In genomic region chr7:111363099-111363498, GRCh38 we compare ENCODE assay signal across 27 cellular contexts.
DNase-seq lines count a peak whose midpoint lies in the region; ATAC-seq and TF ChIP-seq lines count a peak whose summit lies in the region.
"Had no signal": no experiment of that assay in that cellular context is flagged by ENCODE, and none has a peak within 500 bp of the region (broad histone marks: within the 10 kb centered on the region; RNA-seq: fewer than 3 reads in every experiment).

No MANE protein-coding gene starts in this region.

- CTCF ChIA-PET in WTC11 (lab: Charles Lee): no interaction called here

- peaks cover 15% of the 10 kb centered on the region for H3K4me1 Mint-ChIP-seq in WTC11

- TF ChIP-seq POLR2A in upper lobe of left lung (IDR thresholded peaks at IDR 0.05): no peak

- peak overlapping the region; percentile 79 for H3K9ac ChIP-seq in adipocyte (ENCODE audit: low read length)
- H3K9ac ChIP-seq: KMS-11 had no signal

- POLR2A ChIA-PET in WTC11 (lab: Charles Lee): no interaction called here

- 71 to 78% methylated on average over 1 of the region's 1 CpG for WGBS in upper lobe of left lung, 2 donors

- H3K27ac ChIP-seq in dorsolateral prefrontal cortex (no peak overlapping the region), upper lobe of left lung (no peak overlapping the region)
- H3K27ac ChIP-seq: KMS-11, psoas muscle, thyroid gland had no signal

- no peaks in the 10 kb centered on the region for H3K27me3 Mint-ChIP-seq in WTC11 (ENCODE audit: low read depth)
- H3K27me3 Mint-ChIP-seq: activated naive CD8-positive, alpha-beta T cell treated with anti-CD3 and anti-CD28 coated beads, Interleukin-2, amount 50 U/mL, for 24 hours; memory B cell had no signal

- ATAC-seq in WTC11 (no peak), upper lobe of left lung (ENCODE audit: low FRiP score in 2 of 2) (no peak), GM19351 (IDR thresholded peaks at IDR 0.05; ENCODE audit: unreplicated experiment) (no peak)
- ATAC-seq: activated CD4-positive, CD25-positive, alpha-beta regulatory T cell treated with anti-CD3 and anti-CD28 coated beads, Interleukin-2, amount 50 U/mL, for 24 hours; activated naive CD8-positive, alpha-beta T cell treated with anti-CD3 and anti-CD28 coated beads, Interleukin-2, amount 50 U/mL, for 24 hours; CD8-positive, alpha-beta T cell; psoas muscle; stimulated activated effector memory CD8-positive, alpha-beta T cell treated with anti-CD3 and anti-CD28 coated beads, Interleukin-12 subunit alpha, Interleukin-12 subunit beta, amount 100 ng/mL, for 72 hours had no signal

- H3K4me3 Mint-ChIP-seq in WTC11: no peak overlapping the region
- H3K4me3 Mint-ChIP-seq: activated naive CD8-positive, alpha-beta T cell treated with anti-CD3 and anti-CD28 coated beads, Interleukin-2, amount 50 U/mL, for 24 hours; CD8-positive, alpha-beta T cell; memory B cell; stimulated activated effector memory CD8-positive, alpha-beta T cell treated with anti-CD3 and anti-CD28 coated beads, Interleukin-12 subunit alpha, Interleukin-12 subunit beta, amount 100 ng/mL, for 72 hours had no signal

- DNase-seq in A172 (ENCODE audit: low spot score): peak; percentile 4
- peak; percentile 76 for DNase-seq in HCEC 1CT
- peak; percentile 64 for DNase-seq in adipocyte (ENCODE audit: low read depth)
- peak; percentile 34 to 74 for DNase-seq in foreskin fibroblast
- DNase-seq in WTC11 (ENCODE audit: low spot score): no peak
- no peak for DNase-seq in dorsolateral prefrontal cortex
- DNase-seq in upper lobe of left lung: no peak
- DNase-seq: 8988T; activated naive CD8-positive, alpha-beta T cell treated with anti-CD3 and anti-CD28 coated beads, Interleukin-2, amount 50 U/mL, for 24 hours; caudate nucleus; CD8-positive, alpha-beta T cell; DMS79; effector memory CD4-positive, alpha-beta T cell; esophagus squamous epithelium; hippocampal formation; kidney glomerular epithelial cell; NCI-H1105; NCI-H526 treated with DMSO at 0.1 percent for 48 hours; psoas muscle; SIG-M5; stimulated activated CD4-positive, alpha-beta T cell treated with anti-CD3 and anti-CD28 coated beads, Interleukin-15, amount 100 ng/mL, for 24 hours; thyroid gland had no signal

- TF ChIP-seq CTCF in foreskin fibroblast (IDR thresholded peaks at IDR 0.05; ENCODE audit: low read depth, low read length): no peak
- TF ChIP-seq CTCF in WTC11 (IDR thresholded peaks at IDR 0.05): no peak
- no peak for TF ChIP-seq CTCF in dorsolateral prefrontal cortex (IDR thresholded peaks at IDR 0.05 in 54 of 56, conservative IDR thresholded peaks at IDR 0.05 in 2 of 56; ENCODE audit: low read depth in 1 of 56, partially characterized antibody in 56 of 56)
- TF ChIP-seq CTCF in upper lobe of left lung (IDR thresholded peaks at IDR 0.05): no peak

- H3K27me3 ChIP-seq in adipocyte (replicated peaks; ENCODE audit: control insufficient read depth, insufficient read depth, low read length) (no peaks in the 10 kb centered on the region), dorsolateral prefrontal cortex (no peaks in the 10 kb centered on the region), upper lobe of left lung (no peaks in the 10 kb centered on the region)
- H3K27me3 ChIP-seq: esophagus squamous epithelium, thyroid gland had no signal

- no peaks in the 10 kb centered on the region for H3K9me3 Mint-ChIP-seq in WTC11
- H3K9me3 Mint-ChIP-seq: activated naive CD8-positive, alpha-beta T cell treated with anti-CD3 and anti-CD28 coated beads, Interleukin-2, amount 50 U/mL, for 24 hours; CD8-positive, alpha-beta T cell; memory B cell; stimulated activated effector memory CD8-positive, alpha-beta T cell treated with anti-CD3 and anti-CD28 coated beads, Interleukin-12 subunit alpha, Interleukin-12 subunit beta, amount 100 ng/mL, for 72 hours had no signal

- H3K4me1 ChIP-seq in adipocyte (ENCODE audit: control insufficient read depth, insufficient read depth, low read length) (peaks cover 20% of the 10 kb centered on the region), upper lobe of left lung (no peaks in the 10 kb centered on the region)
- H3K4me1 ChIP-seq: psoas muscle had no signal

- intact Hi-C loops in dorsolateral prefrontal cortex (cut with DNase I): no loop called here

- H3K27ac Mint-ChIP-seq in WTC11: no peak overlapping the region
- H3K27ac Mint-ChIP-seq: activated naive CD8-positive, alpha-beta T cell treated with anti-CD3 and anti-CD28 coated beads, Interleukin-2, amount 50 U/mL, for 24 hours; CD8-positive, alpha-beta T cell; memory B cell; stimulated activated effector memory CD8-positive, alpha-beta T cell treated with anti-CD3 and anti-CD28 coated beads, Interleukin-12 subunit alpha, Interleukin-12 subunit beta, amount 100 ng/mL, for 72 hours had no signal

- no peak for TF ChIP-seq EP300 in upper lobe of left lung (IDR thresholded peaks at IDR 0.05)

- peak overlapping the region; percentile 61 for H3K4me3 ChIP-seq in adipocyte (ENCODE audit: low read length)
- H3K4me3 ChIP-seq in foreskin fibroblast (ENCODE audit: low read depth in 1 of 2, low read length in 2 of 2): no peak overlapping the region
- H3K4me3 ChIP-seq in dorsolateral prefrontal cortex: no peak overlapping the region
- H3K4me3 ChIP-seq in upper lobe of left lung: no peak overlapping the region
- H3K4me3 ChIP-seq: esophagus squamous epithelium, psoas muscle, thyroid gland had no signal

- H3K36me3 ChIP-seq in adipocyte (ENCODE audit: control insufficient read depth, insufficient read depth, low read length, severe bottlenecking): no peaks in the 10 kb centered on the region
- H3K36me3 ChIP-seq in upper lobe of left lung: no peaks in the 10 kb centered on the region
- H3K36me3 ChIP-seq: esophagus squamous epithelium, thyroid gland had no signal

- no peaks in the 10 kb centered on the region for H3K36me3 Mint-ChIP-seq in WTC11
- H3K36me3 Mint-ChIP-seq: memory B cell; stimulated activated effector memory CD8-positive, alpha-beta T cell treated with anti-CD3 and anti-CD28 coated beads, Interleukin-12 subunit alpha, Interleukin-12 subunit beta, amount 100 ng/mL, for 72 hours had no signal

- no peaks in the 10 kb centered on the region for H3K9me3 ChIP-seq in adipocyte (ENCODE audit: control insufficient read depth, low read length)
- no peaks in the 10 kb centered on the region for H3K9me3 ChIP-seq in upper lobe of left lung
- H3K9me3 ChIP-seq: esophagus squamous epithelium, psoas muscle, thyroid gland had no signal

TF ChIP-seq in WTC11, 78 proteins besides CTCF, POLR2A, EP300 and RAD21:
- no peak for TF ChIP-seq ELF4 (CRISPR knock-in tag; IDR thresholded peaks at IDR 0.05; ENCODE audit: low read depth)
- TF ChIP-seq HMGA2 (CRISPR knock-in tag; IDR thresholded peaks at IDR 0.05): no peak
- TF ChIP-seq USF1 (CRISPR knock-in tag; IDR thresholded peaks at IDR 0.05): no peak
- TF ChIP-seq HMGXB4 (CRISPR knock-in tag; IDR thresholded peaks at IDR 0.05): no peak
- TF ChIP-seq AFF4 (CRISPR knock-in tag; IDR thresholded peaks at IDR 0.05; ENCODE audit: borderline replicate concordance): no peak
- TF ChIP-seq MYBL2 (CRISPR knock-in tag; IDR thresholded peaks at IDR 0.05): no peak

Comparison
In these comparisons a context has a peak if more than half of its experiments do, and no peak if none do; other contexts are left out.
1. DNase-seq: peak in A172 (single experiment), HCEC 1CT (single experiment), adipocyte (single experiment) and foreskin fibroblast (2 of 2); none in WTC11 (single experiment), dorsolateral prefrontal cortex (0 of 10) and upper lobe of left lung (0 of 2).